ENCODE assay signal across 8 cellular contexts in the genomic region with DNA sequence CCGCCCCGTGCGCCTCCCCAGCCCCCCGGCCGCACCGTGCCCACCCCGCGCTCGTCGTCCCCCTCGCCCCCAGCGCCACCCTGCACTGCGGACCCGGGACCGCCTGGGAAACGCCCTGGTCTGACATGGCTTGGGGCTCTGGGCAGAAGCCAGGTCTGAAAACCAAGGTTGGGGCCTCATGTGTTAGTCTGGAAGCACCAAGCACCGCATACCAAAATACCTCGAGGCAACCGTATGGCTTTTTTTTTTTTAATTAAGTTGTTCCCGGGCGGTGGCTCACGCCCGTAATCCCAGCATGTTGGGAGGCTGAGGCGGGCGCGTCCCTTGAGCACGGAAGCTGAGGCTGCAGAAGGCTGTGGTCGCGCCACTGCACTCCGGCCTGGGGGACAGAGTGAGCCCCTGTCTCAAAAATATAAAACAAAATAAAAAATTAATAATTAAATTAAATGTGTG.
DNase-seq lines count a peak whose midpoint lies in the region; ATAC-seq and TF ChIP-seq lines count a peak whose summit lies in the region.

No MANE protein-coding gene starts in this region.

- peaks cover 6% of the 10 kb centered on the region for H3K27me3 Mint-ChIP-seq in CD4-positive, CD25-positive, alpha-beta regulatory T cell

- H3K36me3 Mint-ChIP-seq in CD4-positive, CD25-positive, alpha-beta regulatory T cell: no peaks in the 10 kb centered on the region

- no peak for ATAC-seq in CD4-positive, CD25-positive, alpha-beta regulatory T cell (ENCODE audit: low read depth in 2 of 2)
- peak; percentile 31 for ATAC-seq in GM19395 (IDR thresholded peaks at IDR 0.05; ENCODE audit: unreplicated experiment)
- peak; percentile 11 for ATAC-seq in HG03520 (IDR thresholded peaks at IDR 0.05; ENCODE audit: unreplicated experiment)
- peak; percentile 0 for ATAC-seq in foreskin keratinocyte

- H4K12ac ChIP-seq in trophoblast cell (ENCODE audit: low read depth, low read length): peak overlapping the region; percentile 93

- peak overlapping the region; percentile 84 to 97 (median 92) for H3K4me3 Mint-ChIP-seq in CD4-positive, CD25-positive, alpha-beta regulatory T cell

- no peak overlapping the region for H3K9ac ChIP-seq in trophoblast cell (ENCODE audit: low read length)

- peak overlapping the region; percentile 93 for H3K14ac ChIP-seq in trophoblast cell (ENCODE audit: low read length)

- DNase-seq in CD4-positive, CD25-positive, alpha-beta regulatory T cell: peak in 1 of 3 donors; percentile 8
- DNase-seq in WERI-Rb-1: no peak
- no peak for DNase-seq in foreskin keratinocyte
- DNase-seq in trophoblast cell: peak in 1 of 2 donors; percentile 72
- no peak for DNase-seq in SK-N-DZ (ENCODE audit: low spot score)
- no peak for DNase-seq in NCI-H1694 treated with DMSO at 0.1 percent for 48 hours (lab: John Stamatoyannopoulos, UW)

- H3K79me2 ChIP-seq in trophoblast cell (ENCODE audit: control insufficient read depth, insufficient read depth, low read length, poor library complexity): peaks cover 10% of the 10 kb centered on the region

- H3K36me3 ChIP-seq in CD4-positive, CD25-positive, alpha-beta regulatory T cell (ENCODE audit: control insufficient read depth, insufficient read depth, low read length): no peaks in the 10 kb centered on the region
- H3K36me3 ChIP-seq in WERI-Rb-1 (no peaks in the 10 kb centered on the region), trophoblast cell (ENCODE audit: control insufficient read depth in 1 of 2, insufficient read depth in 2 of 2, low read length in 2 of 2) (no peaks in the 10 kb centered on the region)

- H4K8ac ChIP-seq in trophoblast cell (ENCODE audit: low read depth, low read length): peak overlapping the region; percentile 95

- H3K4ac ChIP-seq in trophoblast cell (ENCODE audit: low read depth, low read length): peak overlapping the region; percentile 89

- no peak overlapping the region for H2BK12ac ChIP-seq in trophoblast cell (ENCODE audit: low read length)

- peak overlapping the region; percentile 92 to 99 (median 98) for H3K27ac Mint-ChIP-seq in CD4-positive, CD25-positive, alpha-beta regulatory T cell

- TF ChIP-seq CTCF in WERI-Rb-1 (IDR thresholded peaks at IDR 0.05; ENCODE audit: low read depth, low read length) (no peak), foreskin keratinocyte (conservative IDR thresholded peaks at IDR 0.05) (no peak)

- peak overlapping the region; percentile 97 for H4K91ac ChIP-seq in trophoblast cell (ENCODE audit: low read depth, low read length)

- H3K27ac ChIP-seq in CD4-positive, CD25-positive, alpha-beta regulatory T cell (ENCODE audit: insufficient read depth, low read length, poor library complexity, severe bottlenecking): peak overlapping the region; percentile 99
- peak overlapping the region; percentile 97 for H3K27ac ChIP-seq in WERI-Rb-1
- peak overlapping the region; percentile 93 for H3K27ac ChIP-seq in foreskin keratinocyte
- H3K27ac ChIP-seq in trophoblast cell (ENCODE audit: low read depth, low read length): peak overlapping the region; percentile 56

- H3K4me1 ChIP-seq in CD4-positive, CD25-positive, alpha-beta regulatory T cell (ENCODE audit: control insufficient read depth, insufficient read depth, low read length, poor library complexity, severe bottlenecking): peaks cover 58% of the 10 kb centered on the region
- H3K4me1 ChIP-seq in foreskin keratinocyte: peaks cover 21% of the 10 kb centered on the region
- H3K4me1 ChIP-seq in trophoblast cell (ENCODE audit: control insufficient read depth in 1 of 2, insufficient read depth in 2 of 2, low read length in 2 of 2): peaks cover 10 to 20% of the 10 kb centered on the region in 2 experiments

- H2AK5ac ChIP-seq in trophoblast cell (ENCODE audit: low read length): no peak overlapping the region

- H3K4me2 ChIP-seq in trophoblast cell (ENCODE audit: low read length): peak overlapping the region; percentile 57

- H3K9me3 ChIP-seq in CD4-positive, CD25-positive, alpha-beta regulatory T cell (ENCODE audit: control insufficient read depth in 2 of 2, low read length in 2 of 2): no peaks in the 10 kb centered on the region
- no peaks in the 10 kb centered on the region for H3K9me3 ChIP-seq in WERI-Rb-1 (ENCODE audit: severe bottlenecking)
- no peaks in the 10 kb centered on the region for H3K9me3 ChIP-seq in trophoblast cell (ENCODE audit: insufficient read depth, low read depth, low read length)

- no peaks in the 10 kb centered on the region for H3K27me3 ChIP-seq in CD4-positive, CD25-positive, alpha-beta regulatory T cell (ENCODE audit: control insufficient read depth, insufficient read depth, low read length)
- no peaks in the 10 kb centered on the region for H3K27me3 ChIP-seq in WERI-Rb-1 (ENCODE audit: insufficient read depth, low read depth, severe bottlenecking)
- no peaks in the 10 kb centered on the region for H3K27me3 ChIP-seq in foreskin keratinocyte
- H3K27me3 ChIP-seq in trophoblast cell (ENCODE audit: insufficient read depth, low read length): no peaks in the 10 kb centered on the region

- WGBS in trophoblast cell (ENCODE audit: extremely low coverage, insufficient coverage, insufficient read length): no CpG with 5 or more reads among the region's 30 CpGs

- peaks cover 32% of the 10 kb centered on the region for H3K79me1 ChIP-seq in trophoblast cell (ENCODE audit: low read length)

- H3K9me3 Mint-ChIP-seq in CD4-positive, CD25-positive, alpha-beta regulatory T cell: no peaks in the 10 kb centered on the region

- peak overlapping the region; percentile 97 for H2BK120ac ChIP-seq in trophoblast cell (ENCODE audit: insufficient read depth, low read length, poor library complexity)

- peak overlapping the region; percentile 65 for H2BK5ac ChIP-seq in trophoblast cell (ENCODE audit: low read depth, low read length, poor library complexity)

- no peak overlapping the region for H3K23ac ChIP-seq in trophoblast cell (ENCODE audit: low read length)

- H2AFZ ChIP-seq in trophoblast cell (ENCODE audit: insufficient read depth, low read length, poor library complexity): peak overlapping the region; percentile 59

- H3K18ac ChIP-seq in trophoblast cell (ENCODE audit: low read length): peak overlapping the region; percentile 87

- H3K4me1 Mint-ChIP-seq in CD4-positive, CD25-positive, alpha-beta regulatory T cell: peaks cover 26 to 66% (median 36%) of the 10 kb centered on the region in 4 donors

- peak overlapping the region; percentile 64 for H3K4me3 ChIP-seq in CD4-positive, CD25-positive, alpha-beta regulatory T cell (ENCODE audit: low read depth, low read length)
- H3K4me3 ChIP-seq in WERI-Rb-1 (ENCODE audit: low read depth, low read length) (peak overlapping the region; percentile 68), trophoblast cell (ENCODE audit: low read depth, low read length) (peak overlapping the region; percentile 67)

Comparison
In these comparisons a context has a peak if more than half of its experiments do, and no peak if none do; other contexts are left out.
1. ATAC-seq: peak in GM19395 (single experiment), HG03520 (single experiment) and foreskin keratinocyte (single experiment); none in CD4-positive, CD25-positive, alpha-beta regulatory T cell (0 of 2).
2. Peak in every context shown above with its lines, with median percentiles within 50 percentile points of each other: H3K27ac ChIP-seq and H3K4me3 ChIP-seq.